In genomic region chr16:35409503-35409902, GRCh38 we compare ENCODE assay signal across 23 cellular contexts.
"Had no signal": no experiment of that assay in that cellular context is flagged by ENCODE, and none has a peak within 500 bp of the region (broad histone marks: within the 10 kb centered on the region; RNA-seq: fewer than 3 reads in every experiment).

No MANE protein-coding gene starts in this region.

- DNase-seq: activated CD4-positive, alpha-beta T cell treated with anti-CD3 and anti-CD28 coated beads for 36 hours; activated CD4-positive, alpha-beta T cell treated with anti-CD3 and anti-CD28 coated beads, Interleukin-2, amount 50 U/mL, for 48 hours; activated gamma-delta T cell treated with Interleukin-2 at 50 U/mL for 16 hours; activated T-cell treated with anti-CD3 and anti-CD28 coated beads for 4 hours; amygdala; endodermal cell; heart right ventricle; kidney glomerular epithelial cell; mucosa of descending colon; naive thymus-derived CD4-positive, alpha-beta T cell; psoas muscle; right cardiac atrium; stimulated activated CD4-positive, alpha-beta T cell treated with anti-CD3 and anti-CD28 coated beads, Interleukin-4, amount 100 ng/mL, for 1 hour; stomach; T-helper 2 cell; testis had no signal

- ATAC-seq: activated CD4-positive, alpha-beta T cell treated with anti-CD3 and anti-CD28 coated beads for 36 hours; heart right ventricle; mucosa of descending colon; naive thymus-derived CD4-positive, alpha-beta T cell; psoas muscle; right cardiac atrium had no signal

- H3K36me3 Mint-ChIP-seq: activated naive CD8-positive, alpha-beta T cell; memory B cell; naive thymus-derived CD4-positive, alpha-beta T cell; neural progenitor cell; type B pancreatic cell had no signal

- H3K4me3 ChIP-seq: cardiac muscle cell, heart right ventricle, mucosa of descending colon, neural progenitor cell, psoas muscle, smooth muscle cell, stomach, testis had no signal

- H3K27ac Mint-ChIP-seq: activated CD4-positive, alpha-beta T cell treated with anti-CD3 and anti-CD28 coated beads for 36 hours; activated naive CD8-positive, alpha-beta T cell; activated T-helper 1 cell treated with anti-CD3 and anti-CD28 coated beads, Interleukin-12 subunit alpha, Interleukin-12 subunit beta, Interleukin-2, Interleukin-4 antibody, amounts not matched to agents 30 ng/mL and 10 ng/mL and 1 ng/mL, durations not matched to agents 14 hours and 24 hours and 36 hours; endodermal cell; memory B cell; naive thymus-derived CD4-positive, alpha-beta T cell; neural progenitor cell; type B pancreatic cell had no signal
